ENCODE assay signal across 14 cellular contexts in genomic region chr17:64213995-64214507, GRCh38. TPM values are rescaled to one million over a fixed set of nuclear protein-coding genes. Genes with fewer than 3 reads are reported as not detected.
DNase-seq lines count a peak whose midpoint lies in the region; ATAC-seq, FAIRE-seq and TF ChIP-seq lines count a peak whose summit lies in the region.
"Had no signal": no experiment of that assay in that cellular context is flagged by ENCODE, and none has a peak within 500 bp of the region (broad histone marks: within the 10 kb centered on the region; RNA-seq: fewer than 3 reads in every experiment).

No MANE protein-coding gene starts in this region.

- no peak for TF ChIP-seq CTCF in ascending aorta (IDR thresholded peaks at IDR 0.05)

- peak; percentile 55 for DNase-seq in DMS 273 treated with DMSO at 0.1 percent for 48 hours (lab: John Stamatoyannopoulos, UW)
- peak; percentile 66 to 90 for DNase-seq in NCI-H2081 (lab: John Stamatoyannopoulos, UW)
- DNase-seq in ascending aorta (ENCODE audit: low spot score in 2 of 2), result no peak
- peak; percentile 16 for DNase-seq in left kidney (ENCODE audit: low read depth, low spot score)
- DNase-seq in GM12892 (ENCODE audit: insufficient read length), result no peak
- DNase-seq in left ventricle myocardium superior, result no peak
- no peak for DNase-seq in 8988T
- DNase-seq: activated T-cell treated with anti-CD3 and anti-CD28 coated beads, Interleukin-2, amount 50 U/mL, for 72 hours; BE2C; HFFc6; sigmoid colon; stimulated activated naive B cell treated with anti-CD40 and anti-IgM and Interleukin-4, amounts not matched to agents 10 μg/mL and 1 μg/mL and 100 μg/mL, for 72 hours; uterus had no signal

- H3K36me3 ChIP-seq in ascending aorta, result peaks cover 19 to 23% of the 10 kb centered on the region in 2 donors
- H3K36me3 ChIP-seq: uterus had no signal

- FAIRE-seq in GM12892 (lab: Jason Lieb, UNC), result no peak

- no peaks in the 10 kb centered on the region for H3K9me3 ChIP-seq in ascending aorta
- H3K9me3 ChIP-seq: BE2C, sigmoid colon, uterus had no signal

- H3K27ac ChIP-seq in ascending aorta, result peak overlapping the region; percentile 76 to 85

- no peaks in the 10 kb centered on the region for H3K27me3 ChIP-seq in ascending aorta
- H3K27me3 ChIP-seq: BE2C, sigmoid colon, uterus had no signal

- peaks cover 11 to 33% of the 10 kb centered on the region in 2 donors for H3K4me1 ChIP-seq in ascending aorta

- intact Hi-C loops in ascending aorta (cut with DNase I) (no loop called here), left ventricle myocardium superior (cut with micrococcal nuclease) (no loop called here)

- no peak for TF ChIP-seq POLR2A in GM12892 (IDR thresholded peaks at IDR 0.05; ENCODE audit: low read depth, low read length)

- ATAC-seq in esophagus mucosa (no peak), left ventricle myocardium superior (no peak)
- ATAC-seq: activated T-cell treated with anti-CD3 and anti-CD28 coated beads, Interleukin-2, amount 50 U/mL, for 72 hours; stimulated activated naive B cell treated with anti-CD40 and anti-IgM and Interleukin-4, amounts not matched to agents 10 μg/mL and 1 μg/mL and 100 μg/mL, for 72 hours had no signal

- no peak overlapping the region for H3K4me3 ChIP-seq in ascending aorta
- H3K4me3 ChIP-seq: sigmoid colon, uterus had no signal

RNA-seq across cellular contexts. Expression of gene TEX2, which starts 49.0 kb away (rescaled TPM):
- total RNA-seq in ascending aorta, result 94.6 TPM
- 6.3 TPM for polyA plus RNA-seq in GM12892 (2012; ENCODE audit: missing spikeins)
- total RNA-seq in esophagus mucosa, result 20.2 TPM
- total RNA-seq in left ventricle myocardium superior, result 55.4 TPM

Comparison
In these comparisons a context has a peak if more than half of its experiments do, and no peak if none do; other contexts are left out.
1. DNase-seq: peak in DMS 273 treated with DMSO at 0.1 percent for 48 hours (single experiment), NCI-H2081 (2 of 2) and left kidney (single experiment); none in ascending aorta (0 of 2), GM12892 (single experiment), left ventricle myocardium superior (single experiment) and 8988T (single experiment).